2 cellular contexts compared by ENCODE assay signal in genomic region chr12:123478762-123479161, GRCh38.
TF ChIP-seq lines count a peak whose summit lies in the region.

No MANE protein-coding gene starts in this region.

TF ChIP-seq in IMR-90, 13 proteins besides CTCF, POLR2A, EP300 and RAD21:
- no peak for TF ChIP-seq ELK1 (IDR thresholded peaks at IDR 0.05; ENCODE audit: borderline replicate concordance, low read depth, low read length)
- no peak for TF ChIP-seq RCOR1 (IDR thresholded peaks at IDR 0.05; ENCODE audit: insufficient replicate concordance, low read length)
- TF ChIP-seq BHLHE40 (IDR thresholded peaks at IDR 0.05; ENCODE audit: low read depth, low read length), result no peak
- no peak for TF ChIP-seq CHD1 (IDR thresholded peaks at IDR 0.05; ENCODE audit: low read depth, low read length)
- no peak for TF ChIP-seq SMC3 (IDR thresholded peaks at IDR 0.05; ENCODE audit: low read depth, low read length)
- no peak for TF ChIP-seq MAZ (IDR thresholded peaks at IDR 0.05; ENCODE audit: borderline replicate concordance, low read depth, low read length)
- no peak for TF ChIP-seq CEBPB (IDR thresholded peaks at IDR 0.05; ENCODE audit: low read depth, low read length)
- TF ChIP-seq RFX5 (IDR thresholded peaks at IDR 0.05; ENCODE audit: low read depth, low read length), result no peak
- no peak for TF ChIP-seq NFE2L2 (IDR thresholded peaks at IDR 0.05; ENCODE audit: low read depth, low read length)
- no peak for TF ChIP-seq FOS (IDR thresholded peaks at IDR 0.05; ENCODE audit: low read depth, low read length)
- no peak for TF ChIP-seq MXI1 (IDR thresholded peaks at IDR 0.05; ENCODE audit: borderline replicate concordance, low read depth, low read length)
- TF ChIP-seq MAFK (IDR thresholded peaks at IDR 0.05; ENCODE audit: low read depth, low read length), result no peak
- TF ChIP-seq USF2 (IDR thresholded peaks at IDR 0.05; ENCODE audit: low read depth, low read length), result no peak

TF ChIP-seq in HepG2, 621 proteins besides CTCF, POLR2A, EP300 and RAD21:
- TF ChIP-seq NCOR1 (IDR thresholded peaks at IDR 0.05; ENCODE audit: borderline replicate concordance, low read length) (no peak), HINFP (CRISPR knock-in tag; IDR thresholded peaks at IDR 0.05; ENCODE audit: low read depth) (no peak), FOXK2 (IDR thresholded peaks at IDR 0.05) (no peak), PCBP1 (IDR thresholded peaks at IDR 0.05; ENCODE audit: borderline replicate concordance, low read depth, low read length) (no peak), ZMYM2 (CRISPR knock-in tag; IDR thresholded peaks at IDR 0.05) (no peak), ZNF10 (CRISPR knock-in tag; IDR thresholded peaks at IDR 0.05; ENCODE audit: borderline replicate concordance, low read depth) (no peak), KLF12 (CRISPR knock-in tag; IDR thresholded peaks at IDR 0.05; ENCODE audit: borderline replicate concordance) (no peak), ETS1 (CRISPR knock-in tag; IDR thresholded peaks at IDR 0.05) (no peak), NPAS2 (CRISPR knock-in tag; IDR thresholded peaks at IDR 0.05; ENCODE audit: borderline replicate concordance) (no peak), TSC22D2 (CRISPR knock-in tag; IDR thresholded peaks at IDR 0.05; ENCODE audit: borderline replicate concordance) (no peak)
TF ChIP-seq in HepG2: peak in this region for 0.
